In genomic region chr17:76667356-76667755, GRCh38 we compare ENCODE assay signal across 24 cellular contexts. TPM values are rescaled to one million over a fixed set of nuclear protein-coding genes. Genes with fewer than 3 reads are reported as not detected.
"Had no signal": no experiment of that assay in that cellular context is flagged by ENCODE, and none has a peak within 500 bp of the region (broad histone marks: within the 10 kb centered on the region; RNA-seq: fewer than 3 reads in every experiment).

No MANE protein-coding gene starts in this region.

- H3K27ac ChIP-seq: adrenal gland, ascending aorta, colonic mucosa, heart right ventricle, left ventricle myocardium inferior, tibial nerve, uterus had no signal

- H3K4me3 ChIP-seq: adrenal gland, ascending aorta, colonic mucosa, heart right ventricle, left ventricle myocardium inferior, tibial nerve, uterus had no signal

- H3K27ac Mint-ChIP-seq: activated naive CD8-positive, alpha-beta T cell; activated T-helper 2 cell treated with anti-CD3 and anti-CD28 coated beads, Interferon-gamma antibody, Interleukin-2, Interleukin-4, amounts not matched to agents 10 μg/mL and 5 μg/mL and 100 μg/mL, durations not matched to agents 14 hours and 24 hours and 36 hours; mesothelial cell of epicardium; natural killer cell; WTC11 had no signal

- H3K36me3 ChIP-seq: adrenal gland, ascending aorta, colonic mucosa, heart right ventricle, left ventricle myocardium inferior, tibial nerve, uterus had no signal

- DNase-seq: activated CD4-positive, alpha-beta T cell treated with anti-CD3 and anti-CD28 coated beads, Interleukin-2, amount 50 U/mL, for 4 hours; activated CD8-positive, alpha-beta memory T cell treated with anti-CD3 and anti-CD28 coated beads, Interleukin-2, amount 50 U/mL, for 48 hours; activated naive CD4-positive, alpha-beta T cell; activated T-cell treated with anti-CD3 and anti-CD28 coated beads, Interleukin-2, amount 50 U/mL, for 4 hours; colonic mucosa; heart right ventricle; immature natural killer cell; left ventricle myocardium inferior; natural killer cell; retina; stimulated activated CD4-positive, alpha-beta T cell treated with anti-CD3 and anti-CD28 coated beads, Interleukin-4, amount 100 ng/mL, for 4 hours; stimulated activated naive CD8-positive, alpha-beta T cell treated with anti-CD3 and anti-CD28 coated beads, Interleukin-15, Interleukin-2, amounts not matched to agents 100 U/mL and 50 U/mL, for 24 hours; T-helper 9 cell; uterus had no signal

- H3K36me3 Mint-ChIP-seq: activated naive CD8-positive, alpha-beta T cell; immature natural killer cell; mesothelial cell of epicardium; natural killer cell; WTC11 had no signal

- H3K27me3 Mint-ChIP-seq: activated naive CD8-positive, alpha-beta T cell had no signal

- H3K9me3 ChIP-seq: adrenal gland, ascending aorta, colonic mucosa, heart right ventricle, left ventricle myocardium inferior, tibial nerve, uterus had no signal

- H3K4me3 Mint-ChIP-seq: activated naive CD8-positive, alpha-beta T cell; activated T-cell treated with anti-CD3 and anti-CD28 coated beads, Interleukin-2, amount 50 U/mL, for 4 hours; immature natural killer cell; mesothelial cell of epicardium; natural killer cell; WTC11 had no signal

- H3K9me3 Mint-ChIP-seq: activated T-cell treated with anti-CD3 and anti-CD28 coated beads, Interleukin-2, amount 50 U/mL, for 4 hours; immature natural killer cell; mesothelial cell of epicardium; natural killer cell; WTC11 had no signal

- H3K27me3 ChIP-seq: adrenal gland, colonic mucosa, tibial nerve, uterus had no signal

- ATAC-seq: activated T-cell treated with anti-CD3 and anti-CD28 coated beads, Interleukin-2, amount 50 U/mL, for 4 hours; heart right ventricle; natural killer cell; stimulated activated naive CD8-positive, alpha-beta T cell treated with anti-CD3 and anti-CD28 coated beads, Interleukin-15, Interleukin-2, amounts not matched to agents 100 U/mL and 50 U/mL, for 24 hours; WTC11 had no signal

- H3K4me1 ChIP-seq: uterus had no signal

RNA-seq across cellular contexts. Expression of gene ST6GALNAC1, which starts 23.8 kb away (rescaled TPM):
- total RNA-seq: activated CD8-positive, alpha-beta memory T cell treated with anti-CD3 and anti-CD28 coated beads for 36 hours; fibroblast of villous mesenchyme; lung microvascular endothelial cell had no signal
- polyA plus RNA-seq: immature natural killer cell had no signal
